In the genomic region with DNA sequence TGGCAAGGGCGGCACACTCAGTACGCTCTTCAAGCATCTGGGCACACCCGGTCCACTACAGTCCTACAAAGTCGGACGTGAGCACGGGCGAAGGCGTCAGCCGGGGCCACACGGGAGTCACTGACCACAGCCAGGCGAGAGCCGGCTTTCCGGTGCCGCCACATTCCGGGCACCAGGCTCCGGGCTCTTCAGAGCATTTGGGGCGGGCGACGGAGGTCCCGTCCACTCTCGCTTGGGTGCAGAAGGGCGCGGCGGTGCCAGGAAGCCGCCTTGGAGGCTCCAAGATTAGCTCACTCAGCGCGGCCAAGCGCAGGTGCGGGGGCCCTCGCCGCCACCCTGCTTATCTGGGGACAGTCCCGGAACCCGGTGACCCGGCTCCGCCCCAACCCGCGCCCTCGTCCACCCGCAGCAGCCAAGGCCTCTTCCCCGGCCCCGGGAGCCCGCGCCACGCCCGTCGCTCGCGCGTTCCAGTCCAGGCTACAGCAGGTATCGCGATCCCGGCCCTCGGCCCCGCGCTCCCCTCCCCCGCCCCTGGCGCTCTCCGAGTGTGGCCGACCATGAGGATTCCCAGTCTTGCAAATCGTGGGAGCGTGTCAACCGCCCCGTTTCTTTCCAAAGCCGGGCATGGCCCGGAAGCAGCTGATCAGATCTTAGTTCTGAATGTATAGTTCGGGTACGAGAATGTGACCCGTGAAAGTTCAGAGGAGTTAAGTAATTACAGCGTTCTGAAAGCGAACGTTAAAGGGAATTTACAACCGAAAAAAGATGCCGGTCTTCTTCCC, we compare ENCODE assay signal across 2 cellular contexts.
TF ChIP-seq lines count a peak whose summit lies in the region.

A gene (plus strand): TSS at position 127 of the 782 bp plus-strand sequence. CDS start 2,678 bp downstream, outside the sequence.

TF ChIP-seq in Ishikawa, 13 proteins besides CTCF, POLR2A, EP300 and RAD21 (continued from another document):
- TF ChIP-seq, protein P1, sequence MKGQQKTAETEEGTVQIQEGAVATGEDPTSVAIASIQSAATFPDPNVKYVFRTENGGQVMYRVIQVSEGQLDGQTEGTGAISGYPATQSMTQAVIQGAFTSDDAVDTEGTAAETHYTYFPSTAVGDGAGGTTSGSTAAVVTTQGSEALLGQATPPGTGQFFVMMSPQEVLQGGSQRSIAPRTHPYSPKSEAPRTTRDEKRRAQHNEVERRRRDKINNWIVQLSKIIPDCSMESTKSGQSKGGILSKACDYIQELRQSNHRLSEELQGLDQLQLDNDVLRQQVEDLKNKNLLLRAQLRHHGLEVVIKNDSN (IDR thresholded peaks at IDR 0.05) = no peak

TF ChIP-seq in HepG2, 621 proteins besides CTCF, POLR2A, EP300 and RAD21 (continued from another document and continues in another):
- TF ChIP-seq, protein P2, sequence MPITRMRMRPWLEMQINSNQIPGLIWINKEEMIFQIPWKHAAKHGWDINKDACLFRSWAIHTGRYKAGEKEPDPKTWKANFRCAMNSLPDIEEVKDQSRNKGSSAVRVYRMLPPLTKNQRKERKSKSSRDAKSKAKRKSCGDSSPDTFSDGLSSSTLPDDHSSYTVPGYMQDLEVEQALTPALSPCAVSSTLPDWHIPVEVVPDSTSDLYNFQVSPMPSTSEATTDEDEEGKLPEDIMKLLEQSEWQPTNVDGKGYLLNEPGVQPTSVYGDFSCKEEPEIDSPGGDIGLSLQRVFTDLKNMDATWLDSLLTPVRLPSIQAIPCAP (CRISPR knock-in tag; IDR thresholded peaks at IDR 0.05; ENCODE audit: low read depth) = no peak
- TF ChIP-seq RAD51 (IDR thresholded peaks at IDR 0.05; ENCODE audit: borderline replicate concordance) (no peak), PITX1 (CRISPR knock-in tag; IDR thresholded peaks at IDR 0.05) (no peak), DR1 (CRISPR knock-in tag; IDR thresholded peaks at IDR 0.05) (no peak), GZF1 (CRISPR knock-in tag; IDR thresholded peaks at IDR 0.05) (no peak), SRSF1 (optimal IDR thresholded peaks at IDR 0.05; ENCODE audit: low read depth, low read length) (no peak), MEF2D (CRISPR knock-in tag; IDR thresholded peaks at IDR 0.05) (no peak), ZNF607 (CRISPR knock-in tag; IDR thresholded peaks at IDR 0.05; ENCODE audit: borderline replicate concordance) (no peak), REPIN1 (CRISPR knock-in tag; IDR thresholded peaks at IDR 0.05; ENCODE audit: borderline replicate concordance, low read depth) (no peak), SP5 (CRISPR knock-in tag; IDR thresholded peaks at IDR 0.05; ENCODE audit: borderline replicate concordance, low read depth) (no peak), RARA (CRISPR knock-in tag; IDR thresholded peaks at IDR 0.05) (no peak), GABPB1 (CRISPR knock-in tag; IDR thresholded peaks at IDR 0.05) (peak; percentile 38; the same call in 1 of the 2 replicates), ZNF7 (CRISPR knock-in tag; IDR thresholded peaks at IDR 0.05) (no peak), NRL (CRISPR knock-in tag; IDR thresholded peaks at IDR 0.05; ENCODE audit: borderline replicate concordance) (no peak), CBFB (CRISPR knock-in tag; IDR thresholded peaks at IDR 0.05) (no peak), MYC (CRISPR knock-in tag; IDR thresholded peaks at IDR 0.05; ENCODE audit: borderline replicate concordance) (0 out of 2 replicates have a peak, but pooled peaks have one; percentile 14), ZNF260 (CRISPR knock-in tag; IDR thresholded peaks at IDR 0.05; ENCODE audit: borderline replicate concordance, low read depth) (no peak), ZNF501 (CRISPR knock-in tag; IDR thresholded peaks at IDR 0.05) (no peak), RCOR2 (CRISPR knock-in tag; IDR thresholded peaks at IDR 0.05) (no peak), POLR2AphosphoS5 (IDR thresholded peaks at IDR 0.05; ENCODE audit: low read depth, low read length) (no peak), ERF (CRISPR knock-in tag; IDR thresholded peaks at IDR 0.05) (no peak), SMAD9 (CRISPR knock-in tag; IDR thresholded peaks at IDR 0.05) (no peak), JUND (CRISPR knock-in tag; IDR thresholded peaks at IDR 0.05) (no peak), ZNF777 (CRISPR knock-in tag; IDR thresholded peaks at IDR 0.05) (peak; percentile 52; the same call in 1 of the 2 replicates), FOXA1 (IDR thresholded peaks at IDR 0.05) (no peak), FOXA1 (CRISPR knock-in tag; IDR thresholded peaks at IDR 0.05) (no peak), ZFY (CRISPR knock-in tag; IDR thresholded peaks at IDR 0.05) (peak; percentile 26; the same call in 1 of the 2 replicates), ZNF30 (CRISPR knock-in tag; IDR thresholded peaks at IDR 0.05) (no peak), ZNF510 (CRISPR knock-in tag; IDR thresholded peaks at IDR 0.05; ENCODE audit: low read depth) (no peak), ZFP37 (CRISPR knock-in tag; IDR thresholded peaks at IDR 0.05; ENCODE audit: borderline replicate concordance) (no peak)
- TF ChIP-seq, protein P3, sequence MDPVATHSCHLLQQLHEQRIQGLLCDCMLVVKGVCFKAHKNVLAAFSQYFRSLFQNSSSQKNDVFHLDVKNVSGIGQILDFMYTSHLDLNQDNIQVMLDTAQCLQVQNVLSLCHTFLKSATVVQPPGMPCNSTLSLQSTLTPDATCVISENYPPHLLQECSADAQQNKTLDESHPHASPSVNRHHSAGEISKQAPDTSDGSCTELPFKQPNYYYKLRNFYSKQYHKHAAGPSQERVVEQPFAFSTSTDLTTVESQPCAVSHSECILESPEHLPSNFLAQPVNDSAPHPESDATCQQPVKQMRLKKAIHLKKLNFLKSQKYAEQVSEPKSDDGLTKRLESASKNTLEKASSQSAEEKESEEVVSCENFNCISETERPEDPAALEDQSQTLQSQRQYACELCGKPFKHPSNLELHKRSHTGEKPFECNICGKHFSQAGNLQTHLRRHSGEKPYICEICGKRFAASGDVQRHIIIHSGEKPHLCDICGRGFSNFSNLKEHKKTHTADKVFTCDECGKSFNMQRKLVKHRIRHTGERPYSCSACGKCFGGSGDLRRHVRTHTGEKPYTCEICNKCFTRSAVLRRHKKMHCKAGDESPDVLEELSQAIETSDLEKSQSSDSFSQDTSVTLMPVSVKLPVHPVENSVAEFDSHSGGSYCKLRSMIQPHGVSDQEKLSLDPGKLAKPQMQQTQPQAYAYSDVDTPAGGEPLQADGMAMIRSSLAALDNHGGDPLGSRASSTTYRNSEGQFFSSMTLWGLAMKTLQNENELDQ (CRISPR knock-in tag; IDR thresholded peaks at IDR 0.05; ENCODE audit: borderline replicate concordance) = no peak
- TF ChIP-seq, protein P4, sequence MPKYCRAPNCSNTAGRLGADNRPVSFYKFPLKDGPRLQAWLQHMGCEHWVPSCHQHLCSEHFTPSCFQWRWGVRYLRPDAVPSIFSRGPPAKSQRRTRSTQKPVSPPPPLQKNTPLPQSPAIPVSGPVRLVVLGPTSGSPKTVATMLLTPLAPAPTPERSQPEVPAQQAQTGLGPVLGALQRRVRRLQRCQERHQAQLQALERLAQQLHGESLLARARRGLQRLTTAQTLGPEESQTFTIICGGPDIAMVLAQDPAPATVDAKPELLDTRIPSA (CRISPR knock-in tag; IDR thresholded peaks at IDR 0.05; ENCODE audit: borderline replicate concordance) = 0 out of 2 replicates have a peak, but pooled peaks have one; percentile 41
- TF ChIP-seq, protein P5, sequence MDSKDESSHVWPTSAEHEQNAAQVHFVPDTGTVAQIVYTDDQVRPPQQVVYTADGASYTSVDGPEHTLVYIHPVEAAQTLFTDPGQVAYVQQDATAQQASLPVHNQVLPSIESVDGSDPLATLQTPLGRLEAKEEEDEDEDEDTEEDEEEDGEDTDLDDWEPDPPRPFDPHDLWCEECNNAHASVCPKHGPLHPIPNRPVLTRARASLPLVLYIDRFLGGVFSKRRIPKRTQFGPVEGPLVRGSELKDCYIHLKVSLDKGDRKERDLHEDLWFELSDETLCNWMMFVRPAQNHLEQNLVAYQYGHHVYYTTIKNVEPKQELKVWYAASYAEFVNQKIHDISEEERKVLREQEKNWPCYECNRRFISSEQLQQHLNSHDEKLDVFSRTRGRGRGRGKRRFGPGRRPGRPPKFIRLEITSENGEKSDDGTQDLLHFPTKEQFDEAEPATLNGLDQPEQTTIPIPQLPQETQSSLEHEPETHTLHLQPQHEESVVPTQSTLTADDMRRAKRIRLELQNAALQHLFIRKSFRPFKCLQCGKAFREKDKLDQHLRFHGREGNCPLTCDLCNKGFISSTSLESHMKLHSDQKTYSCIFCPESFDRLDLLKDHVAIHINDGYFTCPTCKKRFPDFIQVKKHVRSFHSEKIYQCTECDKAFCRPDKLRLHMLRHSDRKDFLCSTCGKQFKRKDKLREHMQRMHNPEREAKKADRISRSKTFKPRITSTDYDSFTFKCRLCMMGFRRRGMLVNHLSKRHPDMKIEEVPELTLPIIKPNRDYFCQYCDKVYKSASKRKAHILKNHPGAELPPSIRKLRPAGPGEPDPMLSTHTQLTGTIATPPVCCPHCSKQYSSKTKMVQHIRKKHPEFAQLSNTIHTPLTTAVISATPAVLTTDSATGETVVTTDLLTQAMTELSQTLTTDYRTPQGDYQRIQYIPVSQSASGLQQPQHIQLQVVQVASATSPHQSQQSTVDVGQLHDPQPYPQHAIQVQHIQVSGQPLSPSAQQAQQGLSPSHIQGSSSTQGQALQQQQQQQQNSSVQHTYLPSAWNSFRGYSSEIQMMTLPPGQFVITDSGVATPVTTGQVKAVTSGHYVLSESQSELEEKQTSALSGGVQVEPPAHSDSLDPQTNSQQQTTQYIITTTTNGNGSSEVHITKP (CRISPR knock-in tag; IDR thresholded peaks at IDR 0.05; ENCODE audit: low read depth) = no peak
- TF ChIP-seq, protein P6, sequence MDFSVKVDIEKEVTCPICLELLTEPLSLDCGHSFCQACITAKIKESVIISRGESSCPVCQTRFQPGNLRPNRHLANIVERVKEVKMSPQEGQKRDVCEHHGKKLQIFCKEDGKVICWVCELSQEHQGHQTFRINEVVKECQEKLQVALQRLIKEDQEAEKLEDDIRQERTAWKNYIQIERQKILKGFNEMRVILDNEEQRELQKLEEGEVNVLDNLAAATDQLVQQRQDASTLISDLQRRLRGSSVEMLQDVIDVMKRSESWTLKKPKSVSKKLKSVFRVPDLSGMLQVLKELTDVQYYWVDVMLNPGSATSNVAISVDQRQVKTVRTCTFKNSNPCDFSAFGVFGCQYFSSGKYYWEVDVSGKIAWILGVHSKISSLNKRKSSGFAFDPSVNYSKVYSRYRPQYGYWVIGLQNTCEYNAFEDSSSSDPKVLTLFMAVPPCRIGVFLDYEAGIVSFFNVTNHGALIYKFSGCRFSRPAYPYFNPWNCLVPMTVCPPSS (IDR thresholded peaks at IDR 0.05) = no peak
- TF ChIP-seq, protein P7, sequence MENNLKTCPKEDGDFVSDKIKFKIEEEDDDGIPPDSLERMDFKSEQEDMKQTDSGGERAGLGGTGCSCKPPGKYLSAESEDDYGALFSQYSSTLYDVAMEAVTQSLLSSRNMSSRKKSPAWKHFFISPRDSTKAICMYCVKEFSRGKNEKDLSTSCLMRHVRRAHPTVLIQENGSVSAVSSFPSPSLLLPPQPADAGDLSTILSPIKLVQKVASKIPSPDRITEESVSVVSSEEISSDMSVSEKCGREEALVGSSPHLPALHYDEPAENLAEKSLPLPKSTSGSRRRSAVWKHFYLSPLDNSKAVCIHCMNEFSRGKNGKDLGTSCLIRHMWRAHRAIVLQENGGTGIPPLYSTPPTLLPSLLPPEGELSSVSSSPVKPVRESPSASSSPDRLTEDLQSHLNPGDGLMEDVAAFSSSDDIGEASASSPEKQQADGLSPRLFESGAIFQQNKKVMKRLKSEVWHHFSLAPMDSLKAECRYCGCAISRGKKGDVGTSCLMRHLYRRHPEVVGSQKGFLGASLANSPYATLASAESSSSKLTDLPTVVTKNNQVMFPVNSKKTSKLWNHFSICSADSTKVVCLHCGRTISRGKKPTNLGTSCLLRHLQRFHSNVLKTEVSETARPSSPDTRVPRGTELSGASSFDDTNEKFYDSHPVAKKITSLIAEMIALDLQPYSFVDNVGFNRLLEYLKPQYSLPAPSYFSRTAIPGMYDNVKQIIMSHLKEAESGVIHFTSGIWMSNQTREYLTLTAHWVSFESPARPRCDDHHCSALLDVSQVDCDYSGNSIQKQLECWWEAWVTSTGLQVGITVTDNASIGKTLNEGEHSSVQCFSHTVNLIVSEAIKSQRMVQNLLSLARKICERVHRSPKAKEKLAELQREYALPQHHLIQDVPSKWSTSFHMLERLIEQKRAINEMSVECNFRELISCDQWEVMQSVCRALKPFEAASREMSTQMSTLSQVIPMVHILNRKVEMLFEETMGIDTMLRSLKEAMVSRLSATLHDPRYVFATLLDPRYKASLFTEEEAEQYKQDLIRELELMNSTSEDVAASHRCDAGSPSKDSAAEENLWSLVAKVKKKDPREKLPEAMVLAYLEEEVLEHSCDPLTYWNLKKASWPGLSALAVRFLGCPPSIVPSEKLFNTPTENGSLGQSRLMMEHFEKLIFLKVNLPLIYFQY (CRISPR knock-in tag; IDR thresholded peaks at IDR 0.05; ENCODE audit: borderline replicate concordance) = 0 out of 2 replicates have a peak, but pooled peaks have one; percentile 38
- TF ChIP-seq, protein P8, sequence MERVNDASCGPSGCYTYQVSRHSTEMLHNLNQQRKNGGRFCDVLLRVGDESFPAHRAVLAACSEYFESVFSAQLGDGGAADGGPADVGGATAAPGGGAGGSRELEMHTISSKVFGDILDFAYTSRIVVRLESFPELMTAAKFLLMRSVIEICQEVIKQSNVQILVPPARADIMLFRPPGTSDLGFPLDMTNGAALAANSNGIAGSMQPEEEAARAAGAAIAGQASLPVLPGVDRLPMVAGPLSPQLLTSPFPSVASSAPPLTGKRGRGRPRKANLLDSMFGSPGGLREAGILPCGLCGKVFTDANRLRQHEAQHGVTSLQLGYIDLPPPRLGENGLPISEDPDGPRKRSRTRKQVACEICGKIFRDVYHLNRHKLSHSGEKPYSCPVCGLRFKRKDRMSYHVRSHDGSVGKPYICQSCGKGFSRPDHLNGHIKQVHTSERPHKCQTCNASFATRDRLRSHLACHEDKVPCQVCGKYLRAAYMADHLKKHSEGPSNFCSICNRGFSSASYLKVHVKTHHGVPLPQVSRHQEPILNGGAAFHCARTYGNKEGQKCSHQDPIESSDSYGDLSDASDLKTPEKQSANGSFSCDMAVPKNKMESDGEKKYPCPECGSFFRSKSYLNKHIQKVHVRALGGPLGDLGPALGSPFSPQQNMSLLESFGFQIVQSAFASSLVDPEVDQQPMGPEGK (CRISPR knock-in tag; IDR thresholded peaks at IDR 0.05) = 0 out of 2 replicates have a peak, but pooled peaks have one; percentile 14
